In genomic region chr15:56725386-56725785, GRCh38 we compare ENCODE assay signal across 1 cellular context.
TF ChIP-seq lines count a peak whose summit lies in the region.

No MANE protein-coding gene starts in this region.

TF ChIP-seq in K562, 482 proteins besides CTCF, POLR2A, EP300 and RAD21:
- TF ChIP-seq ZNF644 (tag; IDR thresholded peaks at IDR 0.05; ENCODE audit: low read depth) = no peak
- TF ChIP-seq CBX5 (IDR thresholded peaks at IDR 0.05; ENCODE audit: borderline replicate concordance, low read depth) = no peak
- TF ChIP-seq SP2 (IDR thresholded peaks at IDR 0.05; ENCODE audit: extremely low read depth, low read depth, low read length, poor library complexity, severe bottlenecking) = no peak
- no peak for TF ChIP-seq TGIF2 (CRISPR knock-in tag; IDR thresholded peaks at IDR 0.05)
- no peak for TF ChIP-seq PHF20 (IDR thresholded peaks at IDR 0.05; ENCODE audit: partially characterized antibody)
- no peak for TF ChIP-seq PRPF4 (IDR thresholded peaks at IDR 0.05; ENCODE audit: insufficient read depth, low read depth, low read length, poor library complexity, severe bottlenecking)
- no peak for TF ChIP-seq CHD1 (IDR thresholded peaks at IDR 0.05; ENCODE audit: low read length)
- no peak for TF ChIP-seq SMAD2 (IDR thresholded peaks at IDR 0.05; ENCODE audit: low read depth, low read length)
- no peak for TF ChIP-seq ZNF311 (CRISPR knock-in tag; IDR thresholded peaks at IDR 0.05)
- no peak for TF ChIP-seq ZFP30 (CRISPR knock-in tag; IDR thresholded peaks at IDR 0.05; ENCODE audit: borderline replicate concordance)
- TF ChIP-seq MBD1 (CRISPR knock-in tag; IDR thresholded peaks at IDR 0.05) = no peak
- TF ChIP-seq ZNF174 (CRISPR knock-in tag; IDR thresholded peaks at IDR 0.05) = no peak
- TF ChIP-seq SP1 (CRISPR knock-in tag; IDR thresholded peaks at IDR 0.05) = no peak
- TF ChIP-seq ARID4B (CRISPR knock-in tag; IDR thresholded peaks at IDR 0.05) = no peak
- no peak for TF ChIP-seq ZBTB33 (CRISPR knock-in tag; IDR thresholded peaks at IDR 0.05)
- TF ChIP-seq ATF2 (CRISPR knock-in tag; IDR thresholded peaks at IDR 0.05) = no peak
- no peak for TF ChIP-seq ZSCAN29 (IDR thresholded peaks at IDR 0.05)
